Comparison of ENCODE assay signal across 24 cellular contexts in the genomic region with DNA sequence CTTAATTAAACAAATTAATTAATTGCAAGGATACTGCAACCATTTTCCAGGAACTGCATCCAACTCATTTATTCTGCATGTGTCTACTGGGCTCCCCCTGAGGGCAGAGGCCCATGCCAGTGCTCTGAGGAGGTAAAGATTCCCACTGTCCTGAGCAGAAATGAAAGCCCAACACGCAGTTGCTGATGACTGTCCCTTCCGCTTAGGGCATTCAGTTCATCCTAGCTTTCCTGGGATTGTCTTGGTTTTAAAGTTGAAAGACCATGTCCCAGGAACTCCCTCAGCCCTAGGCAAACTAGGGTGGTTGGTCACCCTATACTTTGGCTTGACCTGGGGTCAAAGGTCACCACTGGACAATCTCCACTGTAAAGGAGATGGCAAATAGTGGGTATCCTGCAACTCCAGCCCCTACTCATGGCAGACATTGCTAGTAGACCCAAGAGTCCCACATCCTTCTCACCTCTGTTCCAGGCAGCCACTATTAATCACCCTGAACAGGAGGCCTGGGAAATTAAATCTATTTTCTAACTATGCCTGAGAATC.
"Had no signal": no experiment of that assay in that cellular context is flagged by ENCODE, and none has a peak within 500 bp of the region (broad histone marks: within the 10 kb centered on the region; RNA-seq: fewer than 3 reads in every experiment).

No MANE protein-coding gene starts in this region.

- H3K9me3 ChIP-seq: esophagus squamous epithelium, gastroesophageal sphincter, left ventricle myocardium inferior, lower lobe of right lung, pancreas, suprapubic skin, thyroid gland had no signal

- ATAC-seq: gastroesophageal sphincter; lower lobe of right lung; pancreas; right cardiac atrium; stimulated activated naive CD8-positive, alpha-beta T cell treated with anti-CD3 and anti-CD28 coated beads, Interleukin-15, Interleukin-2, amounts not matched to agents 100 U/mL and 50 U/mL, for 24 hours had no signal

- H3K4me3 ChIP-seq: esophagus squamous epithelium, gastroesophageal sphincter, left ventricle myocardium inferior, lower lobe of right lung, pancreas, smooth muscle cell, suprapubic skin, thyroid gland had no signal

- DNase-seq: dermis blood vessel endothelial cell; esophagus squamous epithelium; foreskin fibroblast; glutamatergic neuron; immature natural killer cell; left ventricle myocardium inferior; lower lobe of right lung; naive B cell; occipital lobe; pancreas; right cardiac atrium; stimulated activated CD4-positive, alpha-beta T cell treated with anti-CD3 and anti-CD28 coated beads, Interleukin-2, amount 100 ng/mL, for 48 hours; stimulated activated naive CD8-positive, alpha-beta T cell treated with anti-CD3 and anti-CD28 coated beads, Interleukin-15, Interleukin-2, amounts not matched to agents 100 U/mL and 50 U/mL, for 24 hours; thyroid gland had no signal

- H3K4me2 ChIP-seq: smooth muscle cell had no signal

- H3K4me1 ChIP-seq: left ventricle myocardium inferior, lower lobe of right lung, pancreas, suprapubic skin had no signal

- H3K27me3 ChIP-seq: esophagus squamous epithelium, gastroesophageal sphincter, pancreas, suprapubic skin, thyroid gland had no signal

- FAIRE-seq: keratinocyte, pancreas, urothelium cell line had no signal

- H3K4me1 Mint-ChIP-seq: naive B cell, nephron had no signal

- H3K36me3 Mint-ChIP-seq: memory B cell, naive B cell had no signal

- H3K9me3 Mint-ChIP-seq: immature natural killer cell, memory B cell, mesothelial cell of epicardium, naive B cell, nephron, type B pancreatic cell had no signal

- H3K4me3 Mint-ChIP-seq: immature natural killer cell, memory B cell, mesothelial cell of epicardium, naive B cell, nephron, type B pancreatic cell had no signal

- H3K27me3 Mint-ChIP-seq: memory B cell, naive B cell, progenitor cell of endocrine pancreas, type B pancreatic cell had no signal

- H3K36me3 ChIP-seq: gastroesophageal sphincter, left ventricle myocardium inferior, lower lobe of right lung, pancreas, suprapubic skin, thyroid gland had no signal

- H3K27ac Mint-ChIP-seq: immature natural killer cell, memory B cell, mesothelial cell of epicardium, naive B cell, nephron, progenitor cell of endocrine pancreas, type B pancreatic cell had no signal

- H3K27ac ChIP-seq: esophagus squamous epithelium, gastroesophageal sphincter, left ventricle myocardium inferior, lower lobe of right lung, pancreas, suprapubic skin, thyroid gland had no signal
